ENCODE assay signal across 1 cellular context in genomic region chr2:28391564-28392296, GRCh38.
TF ChIP-seq lines count a peak whose summit lies in the region.

No MANE protein-coding gene starts in this region.

TF ChIP-seq in HepG2, 621 proteins besides CTCF, POLR2A, EP300 and RAD21 (continued from another document and continues in another):
- peak; percentile 56; the same call in 1 of the 2 replicates for TF ChIP-seq ZNF609 (CRISPR knock-in tag; IDR thresholded peaks at IDR 0.05; ENCODE audit: borderline replicate concordance)
- TF ChIP-seq KLF12 (CRISPR knock-in tag; IDR thresholded peaks at IDR 0.05; ENCODE audit: borderline replicate concordance) = no peak
- TF ChIP-seq ZNF543 (CRISPR knock-in tag; IDR thresholded peaks at IDR 0.05) = 0 out of 2 replicates have a peak, but pooled peaks have one; percentile 17
- no peak for TF ChIP-seq ZNF121 (CRISPR knock-in tag; IDR thresholded peaks at IDR 0.05)
- TF ChIP-seq MYNN (CRISPR knock-in tag; IDR thresholded peaks at IDR 0.05; ENCODE audit: low read depth) = no peak
- no peak for TF ChIP-seq GMEB2 (CRISPR knock-in tag; IDR thresholded peaks at IDR 0.05; ENCODE audit: low read depth)
- TF ChIP-seq CSRNP1 (CRISPR knock-in tag; IDR thresholded peaks at IDR 0.05) = no peak
- TF ChIP-seq AHR (CRISPR knock-in tag; IDR thresholded peaks at IDR 0.05) = no peak
- TF ChIP-seq ZBTB2 (CRISPR knock-in tag; IDR thresholded peaks at IDR 0.05; ENCODE audit: low read depth) = no peak
- TF ChIP-seq ZSCAN12 (CRISPR knock-in tag; IDR thresholded peaks at IDR 0.05) = no peak
- no peak for TF ChIP-seq ZFP41 (CRISPR knock-in tag; IDR thresholded peaks at IDR 0.05; ENCODE audit: borderline replicate concordance)
- TF ChIP-seq NFAT5 (CRISPR knock-in tag; IDR thresholded peaks at IDR 0.05) = no peak
- no peak for TF ChIP-seq CHD2 (IDR thresholded peaks at IDR 0.05; ENCODE audit: low read depth, low read length)
- TF ChIP-seq TGIF2 (CRISPR knock-in tag; IDR thresholded peaks at IDR 0.05) = peak; percentile 79
- TF ChIP-seq PRDM15 (CRISPR knock-in tag; IDR thresholded peaks at IDR 0.05) = no peak
- no peak for TF ChIP-seq HINFP (CRISPR knock-in tag; IDR thresholded peaks at IDR 0.05; ENCODE audit: low read depth)
- 0 out of 2 replicates have a peak, but pooled peaks have one; percentile 54 for TF ChIP-seq ZNF253 (CRISPR knock-in tag; IDR thresholded peaks at IDR 0.05; ENCODE audit: borderline replicate concordance)
- no peak for TF ChIP-seq FLYWCH1 (CRISPR knock-in tag; IDR thresholded peaks at IDR 0.05)
- TF ChIP-seq MTA3 (CRISPR knock-in tag; IDR thresholded peaks at IDR 0.05) = no peak
- TF ChIP-seq ZNF329 (CRISPR knock-in tag; IDR thresholded peaks at IDR 0.05; ENCODE audit: low read depth) = no peak
- TF ChIP-seq MLXIP (CRISPR knock-in tag; IDR thresholded peaks at IDR 0.05; ENCODE audit: borderline replicate concordance) = no peak
- TF ChIP-seq ZNF772 (CRISPR knock-in tag; IDR thresholded peaks at IDR 0.05) = no peak
